Comparison of ENCODE assay signal across 17 cellular contexts in genomic region chr3:126888186-126888760, GRCh38.
A peak's percentile ranks its signal among the peaks of the same experiment; 100 is the strongest.
DNase-seq lines count a peak whose midpoint lies in the region; ATAC-seq and TF ChIP-seq lines count a peak whose summit lies in the region.
"Had no signal": no experiment of that assay in that cellular context is flagged by ENCODE, and none has a peak within 500 bp of the region (broad histone marks: within the 10 kb centered on the region; RNA-seq: fewer than 3 reads in every experiment).

No MANE protein-coding gene starts in this region.

- H3K27ac ChIP-seq in DND-41 (ENCODE audit: low read length) (no peak overlapping the region), neuronal stem cell (replicated peaks; ENCODE audit: low read length) (no peak overlapping the region), left lung (no peak overlapping the region)
- H3K27ac ChIP-seq: testis had no signal

- H2AK5ac ChIP-seq in neuronal stem cell (ENCODE audit: low read depth, low read length), result peak overlapping the region; percentile 6

- H3K4me1 ChIP-seq in DND-41 (ENCODE audit: insufficient read depth, low read length), result no peaks in the 10 kb centered on the region
- H3K4me1 ChIP-seq in neuronal stem cell (ENCODE audit: control insufficient read depth in 2 of 2, insufficient read depth in 1 of 2, low read depth in 1 of 2, low read length in 2 of 2), result peaks cover 2 to 4% of the 10 kb centered on the region in 2 donors
- H3K4me1 ChIP-seq in left lung, result no peaks in the 10 kb centered on the region

- peaks cover 13% of the 10 kb centered on the region for H4K20me1 ChIP-seq in DND-41 (ENCODE audit: insufficient read depth, low read length)

- no peak overlapping the region for H2BK5ac ChIP-seq in neuronal stem cell (ENCODE audit: low read length)

- no peak overlapping the region for H4K91ac ChIP-seq in neuronal stem cell (ENCODE audit: low read depth, low read length, poor library complexity)

- H3K27me3 ChIP-seq in DND-41 (ENCODE audit: insufficient read depth, low read length, poor library complexity) (no peaks in the 10 kb centered on the region), neuronal stem cell (ENCODE audit: control insufficient read depth in 3 of 3, insufficient read depth in 3 of 3, low read depth in 1 of 3, low read length in 3 of 3) (no peaks in the 10 kb centered on the region), left lung (no peaks in the 10 kb centered on the region)
- H3K27me3 ChIP-seq: testis had no signal

- H2AFZ ChIP-seq in DND-41 (ENCODE audit: low read depth, low read length) (no peak overlapping the region), neuronal stem cell (ENCODE audit: low read length) (no peak overlapping the region)

- H3K36me3 ChIP-seq in DND-41 (ENCODE audit: insufficient read depth, low read length), result peaks cover 15% of the 10 kb centered on the region
- H3K36me3 ChIP-seq in neuronal stem cell (replicated peaks in 1 of 2; ENCODE audit: control insufficient read depth in 2 of 2, insufficient read depth in 2 of 2, low read length in 2 of 2), result no peaks in the 10 kb centered on the region
- no peaks in the 10 kb centered on the region for H3K36me3 ChIP-seq in left lung

- H3K9me3 ChIP-seq in DND-41 (ENCODE audit: insufficient read depth, low read length, severe bottlenecking), result no peaks in the 10 kb centered on the region
- no peaks in the 10 kb centered on the region for H3K9me3 ChIP-seq in neuronal stem cell (replicated peaks in 1 of 2; ENCODE audit: control insufficient read depth in 2 of 2, insufficient read depth in 1 of 2, low read depth in 1 of 2, low read length in 2 of 2)
- H3K9me3 ChIP-seq in left lung, result no peaks in the 10 kb centered on the region
- H3K9me3 ChIP-seq: mucosa of descending colon, testis had no signal

- intact Hi-C loops in left lung (cut with DNase I), result no loop called here

- H3K4ac ChIP-seq in neuronal stem cell (ENCODE audit: low read length), result no peak overlapping the region

- H3K79me2 ChIP-seq in DND-41 (ENCODE audit: insufficient read depth, low read length), result no peaks in the 10 kb centered on the region

- DNase-seq in DND-41 (no peak), NCI-H187 treated with DMSO at 0.1 percent for 48 hours (lab: John Stamatoyannopoulos, UW) (peak; percentile 73), NCI-H524 treated with DMSO at 0.1 percent for 48 hours (lab: John Stamatoyannopoulos, UW) (peak; percentile 98), neuronal stem cell (ENCODE audit: low spot score) (no peak), NCI-H82 (lab: John Stamatoyannopoulos, UW) (no peak), OCI-M1 (lab: John Stamatoyannopoulos, UW) (no peak), left lung (no peak)
- DNase-seq: activated CD8-positive, alpha-beta memory T cell treated with anti-CD3 and anti-CD28 coated beads, Interleukin-2, amount 50 U/mL, for 48 hours; activated naive CD4-positive, alpha-beta T cell; AML-193; anterior cingulate cortex; Karpas-422; mucosa of descending colon; NCI-H1930; PC-3; stimulated activated CD4-positive, alpha-beta T cell treated with anti-CD3 and anti-CD28 coated beads, Interleukin-4, amount 100 ng/mL, for 4 hours; testis had no signal

- H3K4me3 ChIP-seq in DND-41 (ENCODE audit: low read depth in 1 of 2, low read length in 2 of 2) (no peak overlapping the region), neuronal stem cell (ENCODE audit: low read length in 2 of 2) (no peak overlapping the region), left lung (no peak overlapping the region)
- H3K4me3 ChIP-seq: mucosa of descending colon, testis had no signal

- no peak overlapping the region for H3K9ac ChIP-seq in DND-41 (ENCODE audit: low read depth, low read length)
- no peak overlapping the region for H3K9ac ChIP-seq in neuronal stem cell (ENCODE audit: low read depth, low read length, poor library complexity)

- H3K79me1 ChIP-seq in neuronal stem cell (ENCODE audit: low read depth, low read length), result no peaks in the 10 kb centered on the region

- ATAC-seq in DND-41 (ENCODE audit: insufficient read depth, low read depth) (peak; percentile 40; the same call in 1 of the 3 replicates), left lung (no peak)
- ATAC-seq: mucosa of descending colon, PC-3 had no signal

- no peak overlapping the region for H3K14ac ChIP-seq in neuronal stem cell (ENCODE audit: low read length)

- WGBS in neuronal stem cell (ENCODE audit: extremely low coverage in 2 of 2, insufficient read length in 2 of 2, insufficient replicate concordance in 1 of 2), 2 donors, result no CpG with 5 or more reads among the region's 5 CpGs

- no peak overlapping the region for H4K8ac ChIP-seq in neuronal stem cell (ENCODE audit: low read depth, low read length)

- H3K23ac ChIP-seq in neuronal stem cell (ENCODE audit: low read depth, low read length, poor library complexity), result no peak overlapping the region

- no peak for TF ChIP-seq CTCF in DND-41 (IDR thresholded peaks at IDR 0.05; ENCODE audit: borderline replicate concordance, extremely low read depth, low read length, poor library complexity, severe bottlenecking)
- no peak for TF ChIP-seq CTCF in left lung (IDR thresholded peaks at IDR 0.05)

- no peak overlapping the region for H2BK12ac ChIP-seq in neuronal stem cell (ENCODE audit: low read length)

- peak overlapping the region; percentile 45 for H3K18ac ChIP-seq in neuronal stem cell (ENCODE audit: low read length)

- H3K4me2 ChIP-seq in DND-41 (ENCODE audit: insufficient read depth, low read length) (no peak overlapping the region), neuronal stem cell (ENCODE audit: insufficient read depth, low read length, poor library complexity, severe bottlenecking) (no peak overlapping the region)

- no peak overlapping the region for H2BK15ac ChIP-seq in neuronal stem cell (ENCODE audit: low read length)

- no peak overlapping the region for H2BK120ac ChIP-seq in neuronal stem cell (ENCODE audit: low read depth, low read length)

Comparison
In these comparisons a context has a peak if more than half of its experiments do, and no peak if none do; other contexts are left out.
1. DNase-seq: peak in NCI-H187 treated with DMSO at 0.1 percent for 48 hours (single experiment) and NCI-H524 treated with DMSO at 0.1 percent for 48 hours (single experiment); none in DND-41 (single experiment), neuronal stem cell (single experiment), NCI-H82 (single experiment), OCI-M1 (single experiment) and left lung (0 of 2).